9 cellular contexts compared by ENCODE assay signal in genomic region chr7:137878333-137878961, GRCh38. TPM values are rescaled to one million over a fixed set of nuclear protein-coding genes. Genes with fewer than 3 reads are reported as not detected.
DNase-seq lines count a peak whose midpoint lies in the region; ATAC-seq and TF ChIP-seq lines count a peak whose summit lies in the region.
"Had no signal": no experiment of that assay in that cellular context is flagged by ENCODE, and none has a peak within 500 bp of the region (broad histone marks: within the 10 kb centered on the region; RNA-seq: fewer than 3 reads in every experiment).

No MANE protein-coding gene starts in this region.

- peak overlapping the region in 1 of 5 experiments; percentile 11 for H3K4me3 Mint-ChIP-seq in brain
- H3K4me3 Mint-ChIP-seq: activated naive CD4-positive, alpha-beta T cell treated with anti-CD3 and anti-CD28 coated beads, Interleukin-2, amount 50 U/mL, for 24 hours had no signal

- H3K4me1 Mint-ChIP-seq in brain = peaks cover 61% of the 10 kb centered on the region

- H3K36me3 Mint-ChIP-seq in brain = peaks cover 64% of the 10 kb centered on the region

- H3K4me1 ChIP-seq in HAP-1 (peaks cover 35% of the 10 kb centered on the region), skeletal muscle satellite cell (ENCODE audit: control insufficient read depth, insufficient read depth, low read length) (peaks cover 95% of the 10 kb centered on the region)

- no peaks in the 10 kb centered on the region for H3K9me3 ChIP-seq in HAP-1
- H3K9me3 ChIP-seq in skeletal muscle satellite cell (replicated peaks; ENCODE audit: low read length) = no peaks in the 10 kb centered on the region

- H3K4me3 ChIP-seq in HAP-1 = no peak overlapping the region
- peak overlapping the region; percentile 16 for H3K4me3 ChIP-seq in skeletal muscle satellite cell (ENCODE audit: low read length)
- H3K4me3 ChIP-seq in coronary artery = no peak overlapping the region

- H3K27ac ChIP-seq in coronary artery = peak overlapping the region in 1 of 2 donors; percentile 79

- peak overlapping the region; percentile 42 for H3K4me2 ChIP-seq in skeletal muscle satellite cell (ENCODE audit: low read length)

- no peak for TF ChIP-seq CTCF in brain (conservative IDR thresholded peaks at IDR 0.05)
- no peak for TF ChIP-seq CTCF in coronary artery (IDR thresholded peaks at IDR 0.05)

- DNase-seq in HAP-1 (ENCODE audit: low spot score in 2 of 2) (peak; percentile 71 to 77), iris pigment epithelial cell (ENCODE audit: low read depth) (peak; percentile 62), GM19240 (ENCODE audit: insufficient read length, low spot score) (no peak), coronary artery (ENCODE audit: low spot score) (no peak)

- in situ Hi-C loops in HAP-1 (cut with MboI; ENCODE audit: low sequenced_read_pairs) = no loop called here

- peak overlapping the region in 3 of 5 experiments; percentile 50 to 90 (median 87) for H3K27ac Mint-ChIP-seq in brain
- H3K27ac Mint-ChIP-seq: activated naive CD4-positive, alpha-beta T cell treated with anti-CD3 and anti-CD28 coated beads, Interleukin-2, amount 50 U/mL, for 24 hours had no signal

- peaks cover 0 to 21% (median 15%) of the 10 kb centered on the region in 5 experiments for H3K9me3 Mint-ChIP-seq in brain
- H3K9me3 Mint-ChIP-seq: activated naive CD4-positive, alpha-beta T cell treated with anti-CD3 and anti-CD28 coated beads, Interleukin-2, amount 50 U/mL, for 24 hours had no signal

- H3K27me3 ChIP-seq in HAP-1 (ENCODE audit: low read depth) (no peaks in the 10 kb centered on the region), skeletal muscle satellite cell (ENCODE audit: control insufficient read depth, insufficient read depth, low read length) (no peaks in the 10 kb centered on the region)

- H3K36me3 ChIP-seq in HAP-1 (replicated peaks) (peaks cover 37% of the 10 kb centered on the region), skeletal muscle satellite cell (ENCODE audit: insufficient read depth, low read length) (peaks cover 48% of the 10 kb centered on the region)

- H3K27me3 Mint-ChIP-seq in brain = peaks cover 4% of the 10 kb centered on the region
- H3K27me3 Mint-ChIP-seq: activated naive CD4-positive, alpha-beta T cell treated with anti-CD3 and anti-CD28 coated beads, Interleukin-2, amount 50 U/mL, for 24 hours had no signal

- ATAC-seq in HG02981 (IDR thresholded peaks at IDR 0.05; ENCODE audit: unreplicated experiment) = no peak
- ATAC-seq in GM21360 (IDR thresholded peaks at IDR 0.05; ENCODE audit: unreplicated experiment) = no peak

- peak overlapping the region; percentile 82 for H3K9ac ChIP-seq in skeletal muscle satellite cell (ENCODE audit: low read depth, low read length)

RNA-seq across cellular contexts. Expression of gene DGKI, which starts 31.7 kb away (rescaled TPM):
- 2.5 TPM for polyA plus RNA-seq in brain (ENCODE audit: insufficient read depth, low read depth, low replicate concordance)
- total RNA-seq in skeletal muscle satellite cell (2012; rRNA removed) = 6.1 and 12.7 TPM in 2 replicates

Comparison
In these comparisons a context has a peak if more than half of its experiments do, and no peak if none do; other contexts are left out.
1. DNase-seq: peak in HAP-1 (2 of 2) and iris pigment epithelial cell (single experiment); none in GM19240 (single experiment) and coronary artery (single experiment).